Comparison of ENCODE assay signal across 8 cellular contexts in genomic region chr17:1485748-1486376, GRCh38. TPM values are rescaled to one million over a fixed set of nuclear protein-coding genes. Genes with fewer than 3 reads are reported as not detected.
A peak's percentile ranks its signal among the peaks of the same experiment; 100 is the strongest.
DNase-seq lines count a peak whose midpoint lies in the region; ATAC-seq and TF ChIP-seq lines count a peak whose summit lies in the region.

No MANE protein-coding gene starts in this region.

- WGBS in aorta, 2 donors: 1% methylated on average over 48 to 80 of the region's 80 CpGs

- H3K4me3 Mint-ChIP-seq in activated T-helper 2 cell treated with anti-CD3 and anti-CD28 coated beads, Interferon-gamma antibody, Interleukin-2, Interleukin-4, amounts not matched to agents 10 μg/mL and 5 μg/mL and 100 μg/mL, durations not matched to agents 14 hours and 24 hours and 36 hours (ENCODE audit: low read depth): peak overlapping the region; percentile 49

- no peaks in the 10 kb centered on the region for H3K27me3 ChIP-seq in OCI-LY1 (ENCODE audit: insufficient read depth, low read length)
- H3K27me3 ChIP-seq in aorta (ENCODE audit: control insufficient read depth in 1 of 2, insufficient read depth in 2 of 2, low read length in 1 of 2): no peaks in the 10 kb centered on the region

- peak overlapping the region; percentile 84 for H3K4me2 ChIP-seq in OCI-LY1 (ENCODE audit: low read length)

- no peak overlapping the region for H2AFZ ChIP-seq in OCI-LY1 (ENCODE audit: low read length)

- ATAC-seq in omental fat pad (ENCODE audit: low FRiP score) (peak; percentile 35), aorta (ENCODE audit: low FRiP score) (peak; percentile 59), GM21576 (IDR thresholded peaks at IDR 0.05; ENCODE audit: unreplicated experiment) (no peak)

- no peaks in the 10 kb centered on the region for H3F3A ChIP-seq in OCI-LY1 (ENCODE audit: insufficient read depth, low read length)

- H3K4me1 Mint-ChIP-seq in activated T-helper 2 cell treated with anti-CD3 and anti-CD28 coated beads, Interferon-gamma antibody, Interleukin-2, Interleukin-4, amounts not matched to agents 10 μg/mL and 5 μg/mL and 100 μg/mL, durations not matched to agents 14 hours and 24 hours and 36 hours (ENCODE audit: low read depth): peaks cover 18% of the 10 kb centered on the region

- intact Hi-C loops in activated T-helper 2 cell treated with anti-CD3 and anti-CD28 coated beads, Interferon-gamma antibody, Interleukin-2, Interleukin-4, amounts not matched to agents 10 μg/mL and 5 μg/mL and 100 μg/mL, durations not matched to agents 14 hours and 24 hours and 36 hours (cut with micrococcal nuclease): loop anchor here (2.0 kb wide), 1 partner anchor 23 kb away; no protein-coding TSS in a partner anchor
- intact Hi-C loops in aorta (cut with DNase I): no loop called here

- no peaks in the 10 kb centered on the region for H3K9me3 Mint-ChIP-seq in activated T-helper 2 cell treated with anti-CD3 and anti-CD28 coated beads, Interferon-gamma antibody, Interleukin-2, Interleukin-4, amounts not matched to agents 10 μg/mL and 5 μg/mL and 100 μg/mL, durations not matched to agents 14 hours and 24 hours and 36 hours

- DNase-seq in AG08395 (ENCODE audit: low spot score): peak; percentile 60
- peak; percentile 92 for DNase-seq in GM20000 (ENCODE audit: low spot score)
- peak; percentile 55 for DNase-seq in activated T-helper 2 cell treated with anti-CD3 and anti-CD28 coated beads, Interferon-gamma antibody, Interleukin-2, Interleukin-4, amounts not matched to agents 10 μg/mL and 5 μg/mL and 100 μg/mL, durations not matched to agents 14 hours and 24 hours and 36 hours (ENCODE audit: low spot score)
- peak; percentile 59 for DNase-seq in fibroblast of the aortic adventitia (ENCODE audit: low read depth)
- DNase-seq in omental fat pad (ENCODE audit: low spot score): peak; percentile 66
- DNase-seq in aorta: peak; percentile 84 to 93

- peak overlapping the region; percentile 95 for H3K27ac ChIP-seq in OCI-LY1 (ENCODE audit: low read depth, low read length, poor library complexity, severe bottlenecking)
- peak overlapping the region; percentile 92 to 96 for H3K27ac ChIP-seq in aorta (ENCODE audit: low read depth in 1 of 2, low read length in 2 of 2)

- H3K79me2 ChIP-seq in OCI-LY1 (ENCODE audit: insufficient read depth, low read length): no peaks in the 10 kb centered on the region

- H3K4me1 ChIP-seq in OCI-LY1 (ENCODE audit: insufficient read depth, low read length, severe bottlenecking): peaks cover 50% of the 10 kb centered on the region
- no peaks in the 10 kb centered on the region for H3K4me1 ChIP-seq in aorta (ENCODE audit: control insufficient read depth in 1 of 2, insufficient read depth in 2 of 2, low read length in 2 of 2)

- H3K36me3 ChIP-seq in OCI-LY1 (ENCODE audit: insufficient read depth, low read length) (peaks cover 9% of the 10 kb centered on the region), aorta (ENCODE audit: control insufficient read depth in 1 of 2, insufficient read depth in 2 of 2, low read length in 1 of 2) (peaks cover 0 to 2% of the 10 kb centered on the region in 2 donors)

- TF ChIP-seq CTCF in GM20000 (IDR thresholded peaks at IDR 0.05; ENCODE audit: extremely low read depth, missing control alignments) (no peak), OCI-LY1 (IDR thresholded peaks at IDR 0.05; ENCODE audit: low read length) (no peak), fibroblast of the aortic adventitia (IDR thresholded peaks at IDR 0.05; ENCODE audit: insufficient read depth, low read length) (no peak), omental fat pad (IDR thresholded peaks at IDR 0.05) (no peak)

- H3K4me3 ChIP-seq in OCI-LY1 (ENCODE audit: low read depth, low read length, poor library complexity, severe bottlenecking): peak overlapping the region; percentile 67
- peak overlapping the region; percentile 76 for H3K4me3 ChIP-seq in fibroblast of the aortic adventitia (ENCODE audit: low read depth, low read length)
- H3K4me3 ChIP-seq in aorta (ENCODE audit: low read length in 2 of 2): peak overlapping the region; percentile 78 to 90

- H3K9me2 ChIP-seq in OCI-LY1 (ENCODE audit: low read depth, low read length): no peaks in the 10 kb centered on the region

- H3K27ac Mint-ChIP-seq in activated T-helper 2 cell treated with anti-CD3 and anti-CD28 coated beads, Interferon-gamma antibody, Interleukin-2, Interleukin-4, amounts not matched to agents 10 μg/mL and 5 μg/mL and 100 μg/mL, durations not matched to agents 14 hours and 24 hours and 36 hours: no peak overlapping the region

- H3K9me3 ChIP-seq in OCI-LY1 (ENCODE audit: low read length) (no peaks in the 10 kb centered on the region), aorta (ENCODE audit: control insufficient read depth, low read length) (no peaks in the 10 kb centered on the region)

- peaks cover 24% of the 10 kb centered on the region for H3K36me3 Mint-ChIP-seq in activated T-helper 2 cell treated with anti-CD3 and anti-CD28 coated beads, Interferon-gamma antibody, Interleukin-2, Interleukin-4, amounts not matched to agents 10 μg/mL and 5 μg/mL and 100 μg/mL, durations not matched to agents 14 hours and 24 hours and 36 hours (ENCODE audit: low read depth)

- H3K9ac ChIP-seq in OCI-LY1 (ENCODE audit: low read length): peak overlapping the region; percentile 58

- H4K20me1 ChIP-seq in OCI-LY1 (ENCODE audit: insufficient read depth, low read length): no peaks in the 10 kb centered on the region

- H3K27me3 Mint-ChIP-seq in activated T-helper 2 cell treated with anti-CD3 and anti-CD28 coated beads, Interferon-gamma antibody, Interleukin-2, Interleukin-4, amounts not matched to agents 10 μg/mL and 5 μg/mL and 100 μg/mL, durations not matched to agents 14 hours and 24 hours and 36 hours (ENCODE audit: low read depth): no peaks in the 10 kb centered on the region

RNA-seq across cellular contexts. Expression of gene MYO1C, which starts 6.6 kb away (rescaled TPM):
- 54.3 and 55.1 TPM in 2 replicates for total RNA-seq in activated T-helper 2 cell treated with anti-CD3 and anti-CD28 coated beads, Interferon-gamma antibody, Interleukin-2, Interleukin-4, amounts not matched to agents 10 μg/mL and 5 μg/mL and 100 μg/mL, durations not matched to agents 14 hours and 24 hours and 36 hours
- total RNA-seq in fibroblast of the aortic adventitia (ENCODE audit: low replicate concordance) (127 and 139 TPM in 2 replicates), omental fat pad (100 to 1,000 TPM; 194 to 367 (median 207) TPM), aorta (100 to 1,000 TPM; 273 to 354 TPM)
- polyA plus RNA-seq in aorta: 100 to 1,000 TPM in 1 of 2 donors, 10 to 100 TPM in 1; 62.6 to 130 TPM

RNA-seq across cellular contexts. Expression of gene CRK, which starts 29.8 kb away (rescaled TPM):
- total RNA-seq in activated T-helper 2 cell treated with anti-CD3 and anti-CD28 coated beads, Interferon-gamma antibody, Interleukin-2, Interleukin-4, amounts not matched to agents 10 μg/mL and 5 μg/mL and 100 μg/mL, durations not matched to agents 14 hours and 24 hours and 36 hours: 22.2 and 22.6 TPM in 2 replicates
- total RNA-seq in fibroblast of the aortic adventitia (ENCODE audit: low replicate concordance): 70.0 and 106 TPM in 2 replicates
- 100 to 1,000 TPM in 2 of 4 donors, 10 to 100 TPM in 2; 84.5 to 104 (median 95.7) TPM for total RNA-seq in omental fat pad
- total RNA-seq in aorta: 10 to 100 TPM; 55.3 to 63.8 TPM
- 10 to 100 TPM; 33.5 to 40.9 TPM for polyA plus RNA-seq in aorta

RNA-seq across cellular contexts. Expression of gene INPP5K, which starts 30.6 kb away (rescaled TPM):
- total RNA-seq in activated T-helper 2 cell treated with anti-CD3 and anti-CD28 coated beads, Interferon-gamma antibody, Interleukin-2, Interleukin-4, amounts not matched to agents 10 μg/mL and 5 μg/mL and 100 μg/mL, durations not matched to agents 14 hours and 24 hours and 36 hours: 26.2 and 31.0 TPM in 2 replicates
- total RNA-seq in fibroblast of the aortic adventitia (ENCODE audit: low replicate concordance) (13.2 and 27.3 TPM in 2 replicates), omental fat pad (100 to 1,000 TPM; 103 to 279 (median 153) TPM), aorta (10 to 100 TPM; 35.7 to 40.7 TPM)
- polyA plus RNA-seq in aorta: 10 to 100 TPM; 13.5 to 51.3 TPM
